In genomic region chr17:62616993-62617893, GRCh38 we compare ENCODE assay signal across 1 cellular context.
TF ChIP-seq lines count a peak whose summit lies in the region.

No MANE protein-coding gene starts in this region.

TF ChIP-seq in HepG2, 621 proteins besides CTCF, POLR2A, EP300 and RAD21 (continued from another document and continues in another):
- TF ChIP-seq, protein P1, sequence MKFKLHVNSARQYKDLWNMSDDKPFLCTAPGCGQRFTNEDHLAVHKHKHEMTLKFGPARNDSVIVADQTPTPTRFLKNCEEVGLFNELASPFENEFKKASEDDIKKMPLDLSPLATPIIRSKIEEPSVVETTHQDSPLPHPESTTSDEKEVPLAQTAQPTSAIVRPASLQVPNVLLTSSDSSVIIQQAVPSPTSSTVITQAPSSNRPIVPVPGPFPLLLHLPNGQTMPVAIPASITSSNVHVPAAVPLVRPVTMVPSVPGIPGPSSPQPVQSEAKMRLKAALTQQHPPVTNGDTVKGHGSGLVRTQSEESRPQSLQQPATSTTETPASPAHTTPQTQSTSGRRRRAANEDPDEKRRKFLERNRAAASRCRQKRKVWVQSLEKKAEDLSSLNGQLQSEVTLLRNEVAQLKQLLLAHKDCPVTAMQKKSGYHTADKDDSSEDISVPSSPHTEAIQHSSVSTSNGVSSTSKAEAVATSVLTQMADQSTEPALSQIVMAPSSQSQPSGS (CRISPR knock-in tag; IDR thresholded peaks at IDR 0.05) = no peak
- peak; percentile 22; the same call in 1 of the 2 replicates for TF ChIP-seq CREM (IDR thresholded peaks at IDR 0.05)
- no peak for TF ChIP-seq CREM (CRISPR knock-in tag; IDR thresholded peaks at IDR 0.05)
- TF ChIP-seq MAFK (conservative IDR thresholded peaks at IDR 0.05 in 1 of 2, IDR thresholded peaks at IDR 0.05 in 1 of 2; ENCODE audit: low read length in 2 of 2) = no peak
- TF ChIP-seq MXD1 (CRISPR knock-in tag; IDR thresholded peaks at IDR 0.05) = peak; percentile 59; the same call in 1 of the 2 replicates
- TF ChIP-seq ZMYM2 (CRISPR knock-in tag; IDR thresholded peaks at IDR 0.05) = no peak
- TF ChIP-seq ZNF33B (CRISPR knock-in tag; IDR thresholded peaks at IDR 0.05) = 0 out of 2 replicates have a peak, but pooled peaks have one; percentile 35
- TF ChIP-seq, protein P2, sequence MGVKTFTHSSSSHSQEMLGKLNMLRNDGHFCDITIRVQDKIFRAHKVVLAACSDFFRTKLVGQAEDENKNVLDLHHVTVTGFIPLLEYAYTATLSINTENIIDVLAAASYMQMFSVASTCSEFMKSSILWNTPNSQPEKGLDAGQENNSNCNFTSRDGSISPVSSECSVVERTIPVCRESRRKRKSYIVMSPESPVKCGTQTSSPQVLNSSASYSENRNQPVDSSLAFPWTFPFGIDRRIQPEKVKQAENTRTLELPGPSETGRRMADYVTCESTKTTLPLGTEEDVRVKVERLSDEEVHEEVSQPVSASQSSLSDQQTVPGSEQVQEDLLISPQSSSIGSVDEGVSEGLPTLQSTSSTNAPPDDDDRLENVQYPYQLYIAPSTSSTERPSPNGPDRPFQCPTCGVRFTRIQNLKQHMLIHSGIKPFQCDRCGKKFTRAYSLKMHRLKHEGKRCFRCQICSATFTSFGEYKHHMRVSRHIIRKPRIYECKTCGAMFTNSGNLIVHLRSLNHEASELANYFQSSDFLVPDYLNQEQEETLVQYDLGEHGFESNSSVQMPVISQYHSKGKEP (CRISPR knock-in tag; IDR thresholded peaks at IDR 0.05) = no peak
- no peak for TF ChIP-seq PPARG (CRISPR knock-in tag; conservative IDR thresholded peaks at IDR 0.05)
- TF ChIP-seq RCOR2 (CRISPR knock-in tag; IDR thresholded peaks at IDR 0.05) = no peak
- TF ChIP-seq ELK4 (CRISPR knock-in tag; IDR thresholded peaks at IDR 0.05; ENCODE audit: borderline replicate concordance) = no peak
- no peak for TF ChIP-seq JDP2 (CRISPR knock-in tag; IDR thresholded peaks at IDR 0.05; ENCODE audit: borderline replicate concordance)
- no peak for TF ChIP-seq NFYC (CRISPR knock-in tag; IDR thresholded peaks at IDR 0.05)
- peak; percentile 76 for TF ChIP-seq ZNF710 (CRISPR knock-in tag; IDR thresholded peaks at IDR 0.05; ENCODE audit: borderline replicate concordance)
- no peak for TF ChIP-seq ZNF709 (CRISPR knock-in tag; IDR thresholded peaks at IDR 0.05)
- peak; percentile 23; the same call in 1 of the 2 replicates for TF ChIP-seq ZNF629 (CRISPR knock-in tag; conservative IDR thresholded peaks at IDR 0.05)
- no peak; the same call in 1 of the 2 replicates for TF ChIP-seq HOXA9 (CRISPR knock-in tag; IDR thresholded peaks at IDR 0.05; ENCODE audit: borderline replicate concordance)
- TF ChIP-seq ZNF333 (CRISPR knock-in tag; IDR thresholded peaks at IDR 0.05; ENCODE audit: borderline replicate concordance) = no peak
- no peak for TF ChIP-seq ZNF12 (CRISPR knock-in tag; IDR thresholded peaks at IDR 0.05)
- peak; percentile 65; the same call in 1 of the 2 replicates for TF ChIP-seq ZNF543 (CRISPR knock-in tag; IDR thresholded peaks at IDR 0.05)
- TF ChIP-seq JUNB (CRISPR knock-in tag; IDR thresholded peaks at IDR 0.05; ENCODE audit: borderline replicate concordance) = no peak
- no peak for TF ChIP-seq ZNF282 (IDR thresholded peaks at IDR 0.05; ENCODE audit: partially characterized antibody)
- TF ChIP-seq, protein P3, sequence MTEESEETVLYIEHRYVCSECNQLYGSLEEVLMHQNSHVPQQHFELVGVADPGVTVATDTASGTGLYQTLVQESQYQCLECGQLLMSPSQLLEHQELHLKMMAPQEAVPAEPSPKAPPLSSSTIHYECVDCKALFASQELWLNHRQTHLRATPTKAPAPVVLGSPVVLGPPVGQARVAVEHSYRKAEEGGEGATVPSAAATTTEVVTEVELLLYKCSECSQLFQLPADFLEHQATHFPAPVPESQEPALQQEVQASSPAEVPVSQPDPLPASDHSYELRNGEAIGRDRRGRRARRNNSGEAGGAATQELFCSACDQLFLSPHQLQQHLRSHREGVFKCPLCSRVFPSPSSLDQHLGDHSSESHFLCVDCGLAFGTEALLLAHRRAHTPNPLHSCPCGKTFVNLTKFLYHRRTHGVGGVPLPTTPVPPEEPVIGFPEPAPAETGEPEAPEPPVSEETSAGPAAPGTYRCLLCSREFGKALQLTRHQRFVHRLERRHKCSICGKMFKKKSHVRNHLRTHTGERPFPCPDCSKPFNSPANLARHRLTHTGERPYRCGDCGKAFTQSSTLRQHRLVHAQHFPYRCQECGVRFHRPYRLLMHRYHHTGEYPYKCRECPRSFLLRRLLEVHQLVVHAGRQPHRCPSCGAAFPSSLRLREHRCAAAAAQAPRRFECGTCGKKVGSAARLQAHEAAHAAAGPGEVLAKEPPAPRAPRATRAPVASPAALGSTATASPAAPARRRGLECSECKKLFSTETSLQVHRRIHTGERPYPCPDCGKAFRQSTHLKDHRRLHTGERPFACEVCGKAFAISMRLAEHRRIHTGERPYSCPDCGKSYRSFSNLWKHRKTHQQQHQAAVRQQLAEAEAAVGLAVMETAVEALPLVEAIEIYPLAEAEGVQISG (CRISPR knock-in tag; IDR thresholded peaks at IDR 0.05) = peak; percentile 50
- no peak for TF ChIP-seq PRMT3 (CRISPR knock-in tag; IDR thresholded peaks at IDR 0.05; ENCODE audit: borderline replicate concordance, low read depth)
- TF ChIP-seq PHB2 (IDR thresholded peaks at IDR 0.05; ENCODE audit: partially characterized antibody) = no peak
- TF ChIP-seq, protein P4, sequence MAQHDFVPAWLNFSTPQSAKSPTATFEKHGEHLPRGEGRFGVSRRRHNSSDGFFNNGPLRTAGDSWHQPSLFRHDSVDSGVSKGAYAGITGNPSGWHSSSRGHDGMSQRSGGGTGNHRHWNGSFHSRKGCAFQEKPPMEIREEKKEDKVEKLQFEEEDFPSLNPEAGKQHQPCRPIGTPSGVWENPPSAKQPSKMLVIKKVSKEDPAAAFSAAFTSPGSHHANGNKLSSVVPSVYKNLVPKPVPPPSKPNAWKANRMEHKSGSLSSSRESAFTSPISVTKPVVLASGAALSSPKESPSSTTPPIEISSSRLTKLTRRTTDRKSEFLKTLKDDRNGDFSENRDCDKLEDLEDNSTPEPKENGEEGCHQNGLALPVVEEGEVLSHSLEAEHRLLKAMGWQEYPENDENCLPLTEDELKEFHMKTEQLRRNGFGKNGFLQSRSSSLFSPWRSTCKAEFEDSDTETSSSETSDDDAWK (CRISPR knock-in tag; IDR thresholded peaks at IDR 0.05) = no peak
- TF ChIP-seq NR2F6 (IDR thresholded peaks at IDR 0.05) = peak; percentile 67; the same call in 1 of the 2 replicates
- TF ChIP-seq NR2F6 (CRISPR knock-in tag; IDR thresholded peaks at IDR 0.05) = peak; percentile 83
- TF ChIP-seq ZSCAN5A (CRISPR knock-in tag; IDR thresholded peaks at IDR 0.05; ENCODE audit: borderline replicate concordance) = 0 out of 2 replicates have a peak, but pooled peaks have one; percentile 74
- peak; percentile 51 for TF ChIP-seq ZNF263 (CRISPR knock-in tag; IDR thresholded peaks at IDR 0.05)
- TF ChIP-seq PHF5A (CRISPR knock-in tag; IDR thresholded peaks at IDR 0.05; ENCODE audit: low read depth, unreplicated experiment) = no peak
- TF ChIP-seq CHD4 (IDR thresholded peaks at IDR 0.05; ENCODE audit: borderline replicate concordance, low read length) = peak; percentile 34; the same call in 1 of the 2 replicates
- no peak for TF ChIP-seq FOXO4 (CRISPR knock-in tag; conservative IDR thresholded peaks at IDR 0.05)
- no peak for TF ChIP-seq ZNF318 (CRISPR knock-in tag; IDR thresholded peaks at IDR 0.05)
- no peak for TF ChIP-seq ZFP1 (CRISPR knock-in tag; IDR thresholded peaks at IDR 0.05)
- TF ChIP-seq TSC22D2 (CRISPR knock-in tag; IDR thresholded peaks at IDR 0.05; ENCODE audit: borderline replicate concordance) = 0 out of 2 replicates have a peak, but pooled peaks have one; percentile 17
- no peak for TF ChIP-seq HNRNPUL1 (IDR thresholded peaks at IDR 0.05; ENCODE audit: low read depth, low read length)
